In the genomic region with DNA sequence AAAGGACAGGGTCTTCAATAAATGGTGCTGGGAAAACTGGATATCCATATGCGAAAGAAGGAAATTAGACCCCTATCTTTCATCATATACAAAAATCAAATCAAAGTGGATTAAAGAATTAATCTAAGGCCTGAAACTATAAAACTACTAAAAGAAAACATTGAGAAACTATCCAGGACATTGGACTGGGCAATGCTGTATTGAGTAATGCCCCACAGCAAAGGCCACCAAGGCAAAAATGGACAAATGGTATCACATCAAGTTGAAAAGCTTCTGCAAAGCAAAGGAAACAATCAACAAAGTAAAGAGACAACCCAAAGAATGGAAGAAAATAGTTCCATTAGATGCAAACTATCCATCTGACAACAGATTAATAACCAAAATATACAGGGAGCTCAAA, we compare ENCODE assay signal across 34 cellular contexts.
"Had no signal": no experiment of that assay in that cellular context is flagged by ENCODE, and none has a peak within 500 bp of the region (broad histone marks: within the 10 kb centered on the region; RNA-seq: fewer than 3 reads in every experiment).

No MANE protein-coding gene starts in this region.

- DNase-seq: activated B cell treated with CpG ODN at 0.5 μM for 24 hours; activated CD4-positive, alpha-beta memory T cell treated with anti-CD3 and anti-CD28 coated beads for 36 hours; activated CD4-positive, alpha-beta T cell treated with anti-CD3 and anti-CD28 coated beads for 4 hours; activated CD4-positive, alpha-beta T cell treated with anti-CD3 and anti-CD28 coated beads, Interleukin-2, amount 10 ng/mL, durations not matched to agents 24 days and 14 days; activated CD4-positive, alpha-beta T cell treated with anti-CD3 and anti-CD28 coated beads, Interleukin-2, amount 50 U/mL, for 1 hour; activated CD4-positive, alpha-beta T cell treated with anti-CD3 and anti-CD28 coated beads, Interleukin-2, amount 50 U/mL, for 4 hours; activated CD4-positive, CD25-positive, alpha-beta regulatory T cell treated with anti-CD3 and anti-CD28 coated beads, Interleukin-2, amount 50 U/mL, for 72 hours; activated CD8-positive, alpha-beta memory T cell treated with anti-CD3 and anti-CD28 coated beads, Interleukin-2, amount 50 U/mL, for 4 hours; activated CD8-positive, alpha-beta T cell treated with anti-CD3 and anti-CD28 coated beads for 36 hours; activated effector memory CD4-positive, alpha-beta T cell treated with anti-CD3 and anti-CD28 coated beads, Interleukin-2, amount 50 U/mL, for 16 hours; activated gamma-delta T cell treated with Interleukin-2 at 50 U/mL for 16 hours; activated naive CD4-positive, alpha-beta T cell; activated naive CD4-positive, alpha-beta T cell treated with anti-CD3 and anti-CD28 coated beads for 36 hours; activated naive CD4-positive, alpha-beta T cell treated with anti-CD3 and anti-CD28 coated beads, Interleukin-2, amount 50 U/mL, for 16 hours; activated naive CD8-positive, alpha-beta T cell treated with anti-CD3 and anti-CD28 coated beads for 36 hours; activated T-cell treated with anti-CD3 and anti-CD28 coated beads for 4 hours; activated T-cell treated with anti-CD3 and anti-CD28 coated beads, Interleukin-2, amount 50 U/mL, for 1 hour; activated T-cell treated with anti-CD3 and anti-CD28 coated beads, Interleukin-2, amount 50 U/mL, for 4 hours; activated T-cell treated with anti-CD3 and anti-CD28 coated beads, Interleukin-2, amount 50 U/mL, for 72 hours; adrenal gland; amniotic stem cell; aorta; body of pancreas; brain microvascular endothelial cell; central memory CD4-positive, alpha-beta T cell; T-helper 2 cell; T-helper 9 cell had no signal

- H3K27me3 ChIP-seq: adrenal gland, body of pancreas, brain microvascular endothelial cell, breast epithelium had no signal

- H3K27ac ChIP-seq: adrenal gland, body of pancreas, brain microvascular endothelial cell, breast epithelium, VCaP had no signal

- ATAC-seq: activated CD8-positive, alpha-beta T cell treated with anti-CD3 and anti-CD28 coated beads for 36 hours; activated naive CD4-positive, alpha-beta T cell treated with anti-CD3 and anti-CD28 coated beads, Interleukin-2, amount 50 U/mL, for 72 hours; activated T-cell treated with anti-CD3 and anti-CD28 coated beads, Interleukin-2, amount 50 U/mL, for 4 hours; activated T-cell treated with anti-CD3 and anti-CD28 coated beads, Interleukin-2, amount 50 U/mL, for 72 hours; activated T-helper 17 cell treated with anti-CD3 and anti-CD28 coated beads, Interleukin-2, amount 50 U/mL, for 72 hours; body of pancreas had no signal

- H3K4me3 Mint-ChIP-seq: activated B cell treated with CpG ODN at 0.5 μM for 24 hours; activated CD4-positive, alpha-beta memory T cell treated with anti-CD3 and anti-CD28 coated beads for 36 hours; activated CD4-positive, alpha-beta T cell treated with anti-CD3 and anti-CD28 coated beads, Interleukin-2, amount 10 ng/mL, durations not matched to agents 24 days and 14 days; activated CD8-positive, alpha-beta T cell treated with anti-CD3 and anti-CD28 coated beads for 36 hours; activated naive CD4-positive, alpha-beta T cell treated with anti-CD3 and anti-CD28 coated beads for 36 hours; activated naive CD8-positive, alpha-beta T cell treated with anti-CD3 and anti-CD28 coated beads for 36 hours; activated T-cell treated with anti-CD3 and anti-CD28 coated beads, Interleukin-2, amount 50 U/mL, for 4 hours; activated T-cell treated with anti-CD3 and anti-CD28 coated beads, Interleukin-2, amount 50 U/mL, for 72 hours; activated T-helper 1 cell treated with anti-CD3 and anti-CD28 coated beads, Interleukin-12 subunit alpha, Interleukin-12 subunit beta, Interleukin-2, Interleukin-4 antibody, amounts not matched to agents 30 ng/mL and 10 ng/mL and 1 ng/mL, durations not matched to agents 14 hours and 24 hours and 36 hours; activated T-helper 17 cell treated with anti-CD3 and anti-CD28 coated beads, Interleukin-2, amount 50 U/mL, for 72 hours; T-helper 1 cell treated with Interleukin-12 subunit alpha and Interleukin-12 subunit beta and Interleukin-4 antibody, amounts not matched to agents 30 μg/mL and 1 μg/mL, for 36 hours; T-helper 2 cell treated with Interferon-gamma antibody and Interleukin-4, amounts not matched to agents 5 μg/mL and 100 μg/mL, for 36 hours had no signal

- H3K4me1 ChIP-seq: adrenal gland, body of pancreas, breast epithelium had no signal

- H3K4me3 ChIP-seq: adrenal gland, body of pancreas, breast epithelium had no signal

- H3K4me1 Mint-ChIP-seq: activated CD4-positive, alpha-beta T cell treated with anti-CD3 and anti-CD28 coated beads, Interleukin-2, amount 10 ng/mL, durations not matched to agents 24 days and 14 days had no signal

- H3K36me3 ChIP-seq: adrenal gland, brain microvascular endothelial cell, breast epithelium had no signal

- H3K27ac Mint-ChIP-seq: activated B cell treated with CpG ODN at 0.5 μM for 24 hours; activated CD4-positive, alpha-beta memory T cell treated with anti-CD3 and anti-CD28 coated beads for 36 hours; activated CD4-positive, alpha-beta T cell treated with anti-CD3 and anti-CD28 coated beads, Interleukin-2, amount 10 ng/mL, durations not matched to agents 24 days and 14 days; activated CD8-positive, alpha-beta T cell treated with anti-CD3 and anti-CD28 coated beads for 36 hours; activated naive CD4-positive, alpha-beta T cell treated with anti-CD3 and anti-CD28 coated beads for 36 hours; activated naive CD4-positive, alpha-beta T cell treated with anti-CD3 and anti-CD28 coated beads, Interleukin-2, amount 50 U/mL, for 72 hours; activated naive CD8-positive, alpha-beta T cell treated with anti-CD3 and anti-CD28 coated beads for 36 hours; activated T-cell treated with anti-CD3 and anti-CD28 coated beads, Interleukin-2, amount 50 U/mL, for 72 hours; activated T-helper 1 cell treated with anti-CD3 and anti-CD28 coated beads, Interleukin-12 subunit alpha, Interleukin-12 subunit beta, Interleukin-2, Interleukin-4 antibody, amounts not matched to agents 30 ng/mL and 10 ng/mL and 1 ng/mL, durations not matched to agents 14 hours and 24 hours and 36 hours; activated T-helper 17 cell treated with anti-CD3 and anti-CD28 coated beads, Interleukin-2, amount 50 U/mL, for 72 hours; T-helper 1 cell treated with Interleukin-12 subunit alpha and Interleukin-12 subunit beta and Interleukin-4 antibody, amounts not matched to agents 30 μg/mL and 1 μg/mL, for 36 hours; T-helper 2 cell treated with Interferon-gamma antibody and Interleukin-4, amounts not matched to agents 5 μg/mL and 100 μg/mL, for 36 hours had no signal

- H3K9me3 Mint-ChIP-seq: activated CD4-positive, alpha-beta memory T cell treated with anti-CD3 and anti-CD28 coated beads for 36 hours; activated CD8-positive, alpha-beta T cell treated with anti-CD3 and anti-CD28 coated beads for 36 hours; activated naive CD4-positive, alpha-beta T cell treated with anti-CD3 and anti-CD28 coated beads for 36 hours; activated T-cell treated with anti-CD3 and anti-CD28 coated beads, Interleukin-2, amount 50 U/mL, for 72 hours; activated T-helper 1 cell treated with anti-CD3 and anti-CD28 coated beads, Interleukin-12 subunit alpha, Interleukin-12 subunit beta, Interleukin-2, Interleukin-4 antibody, amounts not matched to agents 30 ng/mL and 10 ng/mL and 1 ng/mL, durations not matched to agents 14 hours and 24 hours and 36 hours; activated T-helper 17 cell treated with anti-CD3 and anti-CD28 coated beads, Interleukin-2, amount 50 U/mL, for 72 hours; T-helper 1 cell treated with Interleukin-12 subunit alpha and Interleukin-12 subunit beta and Interleukin-4 antibody, amounts not matched to agents 30 μg/mL and 1 μg/mL, for 36 hours; T-helper 2 cell treated with Interferon-gamma antibody and Interleukin-4, amounts not matched to agents 5 μg/mL and 100 μg/mL, for 36 hours had no signal

- H3K36me3 Mint-ChIP-seq: activated CD4-positive, alpha-beta memory T cell treated with anti-CD3 and anti-CD28 coated beads for 36 hours had no signal

- H3K9me3 ChIP-seq: adrenal gland, body of pancreas, breast epithelium had no signal

- H3K27me3 Mint-ChIP-seq: activated B cell treated with CpG ODN at 0.5 μM for 24 hours; activated CD4-positive, alpha-beta memory T cell treated with anti-CD3 and anti-CD28 coated beads for 36 hours; activated CD4-positive, alpha-beta T cell treated with anti-CD3 and anti-CD28 coated beads, Interleukin-2, amount 10 ng/mL, durations not matched to agents 24 days and 14 days; activated CD8-positive, alpha-beta T cell treated with anti-CD3 and anti-CD28 coated beads for 36 hours; activated naive CD8-positive, alpha-beta T cell treated with anti-CD3 and anti-CD28 coated beads for 36 hours; activated T-helper 17 cell treated with anti-CD3 and anti-CD28 coated beads, Interleukin-2, amount 50 U/mL, for 72 hours had no signal
